In the genomic region with DNA sequence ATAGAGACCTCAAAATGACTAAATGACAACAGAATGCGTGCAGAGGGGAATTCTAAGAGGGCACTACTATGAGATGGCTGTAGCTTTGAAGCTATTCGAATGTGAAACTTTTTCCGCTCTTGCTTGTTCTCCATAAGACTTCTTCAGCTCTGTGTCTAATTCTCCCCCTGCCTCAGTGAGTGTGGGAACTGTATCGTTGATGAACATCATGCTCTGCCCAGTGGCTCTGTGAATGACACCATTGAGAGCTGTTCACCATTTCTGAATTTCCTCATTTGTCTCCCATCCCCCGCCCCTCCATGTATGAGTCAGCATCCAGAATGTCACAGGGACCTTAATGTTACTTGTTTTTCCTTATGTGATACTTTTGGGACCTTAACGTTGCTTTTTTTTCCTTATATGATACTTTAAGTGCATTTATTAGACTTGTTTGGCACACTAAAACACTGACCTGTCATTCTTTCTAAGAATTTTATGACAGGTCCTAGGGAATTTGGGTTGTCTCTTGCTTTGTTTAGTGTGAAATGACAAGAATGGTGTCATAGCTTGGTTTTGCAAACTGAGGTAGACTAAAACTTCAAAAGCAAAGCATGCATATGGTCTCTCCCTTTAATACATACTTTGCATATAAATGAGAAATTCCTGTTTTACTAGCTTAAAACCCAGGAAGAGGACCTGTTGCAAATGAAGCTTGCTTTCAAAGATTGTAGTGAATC, we compare ENCODE assay signal across 8 cellular contexts.
DNase-seq lines count a peak whose midpoint lies in the region; ATAC-seq and TF ChIP-seq lines count a peak whose summit lies in the region.

No MANE protein-coding gene starts in this region.

- H3K36me3 Mint-ChIP-seq in CD4-positive, alpha-beta memory T cell: no peaks in the 10 kb centered on the region
- peaks cover 14% of the 10 kb centered on the region for H3K36me3 Mint-ChIP-seq in activated T-helper 1 cell treated with anti-CD3 and anti-CD28 coated beads, Interleukin-12 subunit alpha, Interleukin-12 subunit beta, Interleukin-2, Interleukin-4 antibody, amounts not matched to agents 30 ng/mL and 10 ng/mL and 1 ng/mL, durations not matched to agents 14 hours and 24 hours and 36 hours (ENCODE audit: low read depth)

- H3K4me1 ChIP-seq in CD4-positive, alpha-beta memory T cell (ENCODE audit: insufficient read depth, low read length): peaks cover 59% of the 10 kb centered on the region
- H3K4me1 ChIP-seq in HUES64 (ENCODE audit: insufficient read depth, low read length) (peaks cover 91% of the 10 kb centered on the region), gastrocnemius medialis (peaks cover 89 to 90% of the 10 kb centered on the region in 2 donors)

- H3K27me3 Mint-ChIP-seq in CD4-positive, alpha-beta memory T cell: no peaks in the 10 kb centered on the region
- H3K27me3 Mint-ChIP-seq in activated T-helper 1 cell treated with anti-CD3 and anti-CD28 coated beads, Interleukin-12 subunit alpha, Interleukin-12 subunit beta, Interleukin-2, Interleukin-4 antibody, amounts not matched to agents 30 ng/mL and 10 ng/mL and 1 ng/mL, durations not matched to agents 14 hours and 24 hours and 36 hours (ENCODE audit: insufficient read depth): no peaks in the 10 kb centered on the region

- peak; percentile 32 for ATAC-seq in GM19452 (IDR thresholded peaks at IDR 0.05; ENCODE audit: unreplicated experiment)
- ATAC-seq in left cardiac atrium: peak; percentile 35 to 66
- peak; percentile 53 to 64 for ATAC-seq in gastrocnemius medialis
- ATAC-seq in GM19328 (IDR thresholded peaks at IDR 0.05; ENCODE audit: unreplicated experiment): no peak

- CTCF ChIA-PET in CD4-positive, alpha-beta memory T cell (lab: Charles Lee; ENCODE audit: partially characterized antibody): interaction anchor here (0.6 to 1.7 kb wide), 9 partner anchors 8 to 193 kb away, joined by 3 to 5 read pairs (median 4); no protein-coding TSS in a partner anchor

- peak overlapping the region in 6 of 7 donors; percentile 37 to 88 (median 70) for H3K27ac Mint-ChIP-seq in CD4-positive, alpha-beta memory T cell
- H3K27ac Mint-ChIP-seq in activated T-helper 1 cell treated with anti-CD3 and anti-CD28 coated beads, Interleukin-12 subunit alpha, Interleukin-12 subunit beta, Interleukin-2, Interleukin-4 antibody, amounts not matched to agents 30 ng/mL and 10 ng/mL and 1 ng/mL, durations not matched to agents 14 hours and 24 hours and 36 hours: peak overlapping the region; percentile 84

- no peaks in the 10 kb centered on the region for H3K36me3 ChIP-seq in CD4-positive, alpha-beta memory T cell (ENCODE audit: insufficient read depth, low read length)
- H3K36me3 ChIP-seq in HUES64 (ENCODE audit: insufficient read depth, low read length): peaks cover 6% of the 10 kb centered on the region; the same call in 1 of the 2 replicates
- no peaks in the 10 kb centered on the region for H3K36me3 ChIP-seq in gastrocnemius medialis

- H3K4me3 ChIP-seq in CD4-positive, alpha-beta memory T cell (ENCODE audit: low read length in 2 of 2): no peak overlapping the region
- H3K4me3 ChIP-seq in HUES64 (ENCODE audit: low read length) (peak overlapping the region; percentile 2; the same call in 1 of the 2 replicates), gastrocnemius medialis (no peak overlapping the region)

- no peaks in the 10 kb centered on the region for H3K9me3 Mint-ChIP-seq in CD4-positive, alpha-beta memory T cell
- H3K9me3 Mint-ChIP-seq in activated T-helper 1 cell treated with anti-CD3 and anti-CD28 coated beads, Interleukin-12 subunit alpha, Interleukin-12 subunit beta, Interleukin-2, Interleukin-4 antibody, amounts not matched to agents 30 ng/mL and 10 ng/mL and 1 ng/mL, durations not matched to agents 14 hours and 24 hours and 36 hours: no peaks in the 10 kb centered on the region

- intact Hi-C loops in CD4-positive, alpha-beta memory T cell (cut with micrococcal nuclease): no loop called here
- intact Hi-C loops in activated T-helper 1 cell treated with anti-CD3 and anti-CD28 coated beads, Interleukin-12 subunit alpha, Interleukin-12 subunit beta, Interleukin-2, Interleukin-4 antibody, amounts not matched to agents 30 ng/mL and 10 ng/mL and 1 ng/mL, durations not matched to agents 14 hours and 24 hours and 36 hours (cut with micrococcal nuclease): loop anchor here (1.0 to 10.0 kb wide), 4 partner anchors 32 to 292 kb away; no protein-coding TSS in a partner anchor
- intact Hi-C loops in left cardiac atrium (cut with DNase I): no loop called here
- intact Hi-C loops in gastrocnemius medialis (cut with DNase I; ENCODE audit: low total_unique reads): no loop called here

- TF ChIP-seq CTCF in gastrocnemius medialis (IDR thresholded peaks at IDR 0.05 in 4 of 5, conservative IDR thresholded peaks at IDR 0.05 in 1 of 5): no peak

- in situ Hi-C loops in gastrocnemius medialis (cut with MboI; ENCODE audit: low sequenced_read_pairs in 4 of 4): no loop called here

- H3K27ac ChIP-seq in CD4-positive, alpha-beta memory T cell (ENCODE audit: low read depth, low read length): no peak overlapping the region
- peak overlapping the region; percentile 70 for H3K27ac ChIP-seq in HUES64 (ENCODE audit: low read depth, low read length)
- peak overlapping the region; percentile 74 to 99 (median 85) for H3K27ac ChIP-seq in gastrocnemius medialis

- TF ChIP-seq POLR2A in gastrocnemius medialis (IDR thresholded peaks at IDR 0.05): no peak

- 45% methylated on average over 5 of the region's 6 CpGs for WGBS in HUES64

- H3K27me3 ChIP-seq in CD4-positive, alpha-beta memory T cell (ENCODE audit: insufficient read depth, low read length): no peaks in the 10 kb centered on the region
- H3K27me3 ChIP-seq in HUES64 (ENCODE audit: insufficient read depth, low read length) (no peaks in the 10 kb centered on the region), gastrocnemius medialis (no peaks in the 10 kb centered on the region)

- peak overlapping the region in 7 of 8 donors; percentile 68 to 87 (median 74) for H3K4me3 Mint-ChIP-seq in CD4-positive, alpha-beta memory T cell
- peak overlapping the region; percentile 53 for H3K4me3 Mint-ChIP-seq in activated T-helper 1 cell treated with anti-CD3 and anti-CD28 coated beads, Interleukin-12 subunit alpha, Interleukin-12 subunit beta, Interleukin-2, Interleukin-4 antibody, amounts not matched to agents 30 ng/mL and 10 ng/mL and 1 ng/mL, durations not matched to agents 14 hours and 24 hours and 36 hours

- peak in 1 of 5 donors; percentile 50 for DNase-seq in CD4-positive, alpha-beta memory T cell
- no peak for DNase-seq in activated T-helper 1 cell treated with anti-CD3 and anti-CD28 coated beads, Interleukin-12 subunit alpha, Interleukin-12 subunit beta, Interleukin-2, Interleukin-4 antibody, amounts not matched to agents 30 ng/mL and 10 ng/mL and 1 ng/mL, durations not matched to agents 14 hours and 24 hours and 36 hours (ENCODE audit: low spot score)
- peak; percentile 55 for DNase-seq in left cardiac atrium
- peak; percentile 43 to 74 for DNase-seq in gastrocnemius medialis
- DNase-seq in hepatic stellate cell (ENCODE audit: low spot score): no peak

- H3K9me3 ChIP-seq in CD4-positive, alpha-beta memory T cell (ENCODE audit: control insufficient read depth in 1 of 2, low read length in 2 of 2): no peaks in the 10 kb centered on the region
- no peaks in the 10 kb centered on the region for H3K9me3 ChIP-seq in HUES64 (ENCODE audit: insufficient read depth, low read depth, low read length)
- H3K9me3 ChIP-seq in gastrocnemius medialis: no peaks in the 10 kb centered on the region

- H3K4me1 Mint-ChIP-seq in CD4-positive, alpha-beta memory T cell: peaks cover 37 to 68% (median 47%) of the 10 kb centered on the region in 4 donors
- H3K4me1 Mint-ChIP-seq in activated T-helper 1 cell treated with anti-CD3 and anti-CD28 coated beads, Interleukin-12 subunit alpha, Interleukin-12 subunit beta, Interleukin-2, Interleukin-4 antibody, amounts not matched to agents 30 ng/mL and 10 ng/mL and 1 ng/mL, durations not matched to agents 14 hours and 24 hours and 36 hours (ENCODE audit: low read depth): peaks cover 75% of the 10 kb centered on the region

- H3K9ac ChIP-seq in HUES64 (ENCODE audit: low read depth, low read length): peak overlapping the region; percentile 27

- POLR2A ChIA-PET in CD4-positive, alpha-beta memory T cell (lab: Charles Lee; ENCODE audit: partially characterized antibody): interaction anchor here (0.9 kb wide), 1 partner anchor 32 kb away, joined by 3 read pairs; no protein-coding TSS in a partner anchor

Comparison
In these comparisons a context has a peak if more than half of its experiments do, and no peak if none do; other contexts are left out.
1. DNase-seq: peak in left cardiac atrium (single experiment) and gastrocnemius medialis (2 of 2); none in activated T-helper 1 cell treated with anti-CD3 and anti-CD28 coated beads, Interleukin-12 subunit alpha, Interleukin-12 subunit beta, Interleukin-2, Interleukin-4 antibody, amounts not matched to agents 30 ng/mL and 10 ng/mL and 1 ng/mL, durations not matched to agents 14 hours and 24 hours and 36 hours (single experiment) and hepatic stellate cell (single experiment).